9 cellular contexts compared by ENCODE assay signal in genomic region chr6:44404715-44405099, GRCh38.
"Had no signal": no experiment of that assay in that cellular context is flagged by ENCODE, and none has a peak within 500 bp of the region (broad histone marks: within the 10 kb centered on the region; RNA-seq: fewer than 3 reads in every experiment).

No MANE protein-coding gene starts in this region.

- ATAC-seq: GM23338, HCT116 had no signal

- H3K9me3 ChIP-seq: HAP-1 had no signal

- H3K27me3 Mint-ChIP-seq: IgD-negative memory B cell had no signal

- FAIRE-seq: H1, HTR-8/SVneo had no signal

- H3K27ac Mint-ChIP-seq: GM23338, HFFc6, IgD-negative memory B cell had no signal

- H3K4me2 ChIP-seq: GM23338 had no signal

- H3K4me3 ChIP-seq: GM23338, HAP-1 had no signal

- DNase-seq: H7, HFFc6, KBM-7 had no signal

- H3K4me1 ChIP-seq: HAP-1 had no signal

- H3K4me3 Mint-ChIP-seq: GM23338, HFFc6, IgD-negative memory B cell had no signal

- H3K9me3 Mint-ChIP-seq: GM23338, HFFc6, IgD-negative memory B cell had no signal

- H2AFZ ChIP-seq: GM23338 had no signal

- H3K4me1 Mint-ChIP-seq: GM23338 had no signal
